7 cellular contexts compared by ENCODE assay signal in genomic region chr2:170409164-170409535, GRCh38.
DNase-seq lines count a peak whose midpoint lies in the region; ATAC-seq, FAIRE-seq and TF ChIP-seq lines count a peak whose summit lies in the region.

No MANE protein-coding gene starts in this region.

- H2AFZ ChIP-seq in astrocyte (ENCODE audit: low read depth, low read length), result no peak overlapping the region
- peak overlapping the region; percentile 75 for H2AFZ ChIP-seq in smooth muscle cell (ENCODE audit: low read depth)

- no peaks in the 10 kb centered on the region for H3K9me3 Mint-ChIP-seq in astrocyte (ENCODE audit: unreplicated experiment)

- H3K27me3 ChIP-seq in astrocyte (ENCODE audit: insufficient read depth, low read length), result peaks cover 13% of the 10 kb centered on the region
- H3K27me3 ChIP-seq in smooth muscle cell (ENCODE audit: low read depth), result no peaks in the 10 kb centered on the region

- peak; percentile 58 for FAIRE-seq in GM12891 (lab: Jason Lieb, UNC)
- no peak for FAIRE-seq in astrocyte (lab: Jason Lieb, UNC)

- H3K36me3 ChIP-seq in astrocyte (ENCODE audit: insufficient read depth, low read length) (no peaks in the 10 kb centered on the region), smooth muscle cell (ENCODE audit: low read depth) (no peaks in the 10 kb centered on the region)

- H3K4me3 Mint-ChIP-seq in astrocyte (ENCODE audit: unreplicated experiment), result no peak overlapping the region

- H3K27ac ChIP-seq in astrocyte (ENCODE audit: low read depth, low read length) (no peak overlapping the region), smooth muscle cell (ENCODE audit: low read depth) (no peak overlapping the region)

- DNase-seq in GM12891 (ENCODE audit: insufficient read length, low spot score) (no peak), NCI-H1930 (lab: John Stamatoyannopoulos, UW) (peak; percentile 38 to 63), T-helper 22 cell (ENCODE audit: low read depth) (peak; percentile 25), astrocyte (ENCODE audit: low read depth) (peak; percentile 24), iPS DF 4.7 (ENCODE audit: extremely low read depth, low spot score) (peak; percentile 22), smooth muscle cell (lab: John Stamatoyannopoulos, UW; ENCODE audit: unreplicated experiment) (peak; percentile 20)

- H3K9me3 ChIP-seq in astrocyte (ENCODE audit: insufficient read depth, low read depth, low read length) (no peaks in the 10 kb centered on the region), smooth muscle cell (replicated peaks; ENCODE audit: low read depth) (no peaks in the 10 kb centered on the region)

- H3K36me3 Mint-ChIP-seq in astrocyte (ENCODE audit: low read depth, unreplicated experiment), result no peaks in the 10 kb centered on the region

- 5% methylated on average over 9 of the region's 9 CpGs for WGBS in smooth muscle cell (ENCODE audit: low lambda C conversion rate)

- no peak for ATAC-seq in HG02870 (IDR thresholded peaks at IDR 0.05; ENCODE audit: unreplicated experiment)

- peak; percentile 76 for TF ChIP-seq CTCF in astrocyte (IDR thresholded peaks at IDR 0.05; ENCODE audit: insufficient read depth, low read depth, low read length)
- TF ChIP-seq CTCF in smooth muscle cell (IDR thresholded peaks at IDR 0.05; ENCODE audit: borderline replicate concordance, insufficient read depth, poor library complexity, severe bottlenecking), result peak; percentile 97

- H3K79me2 ChIP-seq in astrocyte (ENCODE audit: insufficient read depth, low read length), result no peaks in the 10 kb centered on the region
- no peaks in the 10 kb centered on the region for H3K79me2 ChIP-seq in smooth muscle cell (ENCODE audit: low read depth)

- H3K27ac Mint-ChIP-seq in astrocyte (ENCODE audit: unreplicated experiment), result no peak overlapping the region

- no peaks in the 10 kb centered on the region for H4K20me1 ChIP-seq in astrocyte (ENCODE audit: insufficient read depth, low read length)
- no peaks in the 10 kb centered on the region for H4K20me1 ChIP-seq in smooth muscle cell (ENCODE audit: low read depth)

- H3K4me1 Mint-ChIP-seq in astrocyte (ENCODE audit: low read depth, unreplicated experiment), result no peaks in the 10 kb centered on the region

- H3K4me1 ChIP-seq in astrocyte (ENCODE audit: insufficient read depth, low read length) (no peaks in the 10 kb centered on the region), smooth muscle cell (ENCODE audit: low read depth) (no peaks in the 10 kb centered on the region)

- H3F3A ChIP-seq in smooth muscle cell (ENCODE audit: low read depth), result no peaks in the 10 kb centered on the region

- H3K9ac ChIP-seq in astrocyte (ENCODE audit: low read length) (no peak overlapping the region), smooth muscle cell (ENCODE audit: low read depth) (no peak overlapping the region)

- H3K27me3 Mint-ChIP-seq in astrocyte (ENCODE audit: low read depth, unreplicated experiment), result peaks cover 27% of the 10 kb centered on the region

- H3K4me3 ChIP-seq in astrocyte (ENCODE audit: insufficient read depth, low read depth, low read length) (no peak overlapping the region), smooth muscle cell (peak overlapping the region; percentile 49)

- peak overlapping the region; percentile 40 for H3K4me2 ChIP-seq in astrocyte (ENCODE audit: low read length)
- peak overlapping the region; percentile 88 for H3K4me2 ChIP-seq in smooth muscle cell

- TF ChIP-seq POLR2A in GM12891 (IDR thresholded peaks at IDR 0.05; ENCODE audit: low read depth, low read length), result no peak

TF ChIP-seq in GM12891, 5 proteins besides CTCF, POLR2A, EP300 and RAD21:
- no peak for TF ChIP-seq POLR2AphosphoS5 (IDR thresholded peaks at IDR 0.05; ENCODE audit: low read depth, low read length)
- TF ChIP-seq POU2F2 (IDR thresholded peaks at IDR 0.05; ENCODE audit: low read depth, low read length), result no peak
- no peak for TF ChIP-seq SPI1 (IDR thresholded peaks at IDR 0.05; ENCODE audit: low read depth, low read length)
- no peak for TF ChIP-seq TAF1 (IDR thresholded peaks at IDR 0.05; ENCODE audit: low read depth, low read length)
- TF ChIP-seq PAX5 (IDR thresholded peaks at IDR 0.05; ENCODE audit: insufficient read depth, low read length, severe bottlenecking), result no peak
